Comparison of ENCODE assay signal across 1 cellular context in the genomic region with DNA sequence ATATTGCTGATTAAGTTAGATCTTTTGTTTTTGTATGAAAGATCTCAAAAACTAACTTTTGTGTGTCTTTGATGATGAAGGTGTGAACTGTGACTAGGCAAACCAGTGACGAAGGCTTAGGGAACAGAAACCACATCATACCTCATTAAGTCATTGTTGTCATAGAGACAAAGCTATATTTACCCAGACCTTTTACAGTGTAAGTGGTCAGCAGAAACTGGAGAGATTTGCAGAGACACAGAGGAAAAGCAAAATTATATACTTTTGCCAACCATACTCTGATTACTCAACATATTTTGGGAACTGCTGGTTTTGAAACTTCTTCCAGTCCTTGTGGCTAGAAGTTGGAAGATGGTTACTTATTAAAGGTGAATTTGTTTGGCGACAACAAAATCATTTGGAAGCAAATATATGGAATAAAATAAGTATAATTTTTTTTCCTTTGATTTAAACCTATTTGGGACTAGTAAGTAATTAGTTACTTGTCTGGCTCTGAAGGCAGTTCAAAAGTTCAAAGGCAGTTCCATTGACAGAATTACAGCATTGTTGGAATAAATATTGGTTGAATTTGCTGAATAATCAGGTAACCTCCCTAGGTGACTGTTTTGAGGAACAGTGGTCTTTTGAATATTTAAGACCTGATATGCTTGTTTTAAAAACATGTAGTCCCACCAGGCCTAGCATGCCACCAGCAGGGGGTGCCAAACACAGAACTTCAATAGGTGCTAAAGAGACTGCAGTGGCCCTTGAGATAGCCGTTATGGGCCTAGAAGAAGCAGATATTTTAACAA.
TF ChIP-seq lines count a peak whose summit lies in the region.

No MANE protein-coding gene starts in this region.

TF ChIP-seq in K562, 482 proteins besides CTCF, POLR2A, EP300 and RAD21 (continued from another document):
- TF ChIP-seq NFE2 (IDR thresholded peaks at IDR 0.05; ENCODE audit: low read depth), result peak; percentile 40; the same call in 1 of the 2 replicates
- TF ChIP-seq L3MBTL2 (IDR thresholded peaks at IDR 0.05), result no peak
- no peak for TF ChIP-seq ZNF347 (CRISPR knock-in tag; IDR thresholded peaks at IDR 0.05; ENCODE audit: low read depth)
- TF ChIP-seq, protein P1, sequence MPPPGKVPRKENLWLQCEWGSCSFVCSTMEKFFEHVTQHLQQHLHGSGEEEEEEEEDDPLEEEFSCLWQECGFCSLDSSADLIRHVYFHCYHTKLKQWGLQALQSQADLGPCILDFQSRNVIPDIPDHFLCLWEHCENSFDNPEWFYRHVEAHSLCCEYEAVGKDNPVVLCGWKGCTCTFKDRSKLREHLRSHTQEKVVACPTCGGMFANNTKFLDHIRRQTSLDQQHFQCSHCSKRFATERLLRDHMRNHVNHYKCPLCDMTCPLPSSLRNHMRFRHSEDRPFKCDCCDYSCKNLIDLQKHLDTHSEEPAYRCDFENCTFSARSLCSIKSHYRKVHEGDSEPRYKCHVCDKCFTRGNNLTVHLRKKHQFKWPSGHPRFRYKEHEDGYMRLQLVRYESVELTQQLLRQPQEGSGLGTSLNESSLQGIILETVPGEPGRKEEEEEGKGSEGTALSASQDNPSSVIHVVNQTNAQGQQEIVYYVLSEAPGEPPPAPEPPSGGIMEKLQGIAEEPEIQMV (tag; conservative IDR thresholded peaks at IDR 0.05; ENCODE audit: low read depth), result no peak
- TF ChIP-seq ZNF780A (CRISPR knock-in tag; IDR thresholded peaks at IDR 0.05), result no peak
- TF ChIP-seq, protein P2, sequence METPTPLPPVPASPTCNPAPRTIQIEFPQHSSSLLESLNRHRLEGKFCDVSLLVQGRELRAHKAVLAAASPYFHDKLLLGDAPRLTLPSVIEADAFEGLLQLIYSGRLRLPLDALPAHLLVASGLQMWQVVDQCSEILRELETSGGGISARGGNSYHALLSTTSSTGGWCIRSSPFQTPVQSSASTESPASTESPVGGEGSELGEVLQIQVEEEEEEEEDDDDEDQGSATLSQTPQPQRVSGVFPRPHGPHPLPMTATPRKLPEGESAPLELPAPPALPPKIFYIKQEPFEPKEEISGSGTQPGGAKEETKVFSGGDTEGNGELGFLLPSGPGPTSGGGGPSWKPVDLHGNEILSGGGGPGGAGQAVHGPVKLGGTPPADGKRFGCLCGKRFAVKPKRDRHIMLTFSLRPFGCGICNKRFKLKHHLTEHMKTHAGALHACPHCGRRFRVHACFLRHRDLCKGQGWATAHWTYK (CRISPR knock-in tag; IDR thresholded peaks at IDR 0.05), result no peak
- TF ChIP-seq SMAD1 (IDR thresholded peaks at IDR 0.05; ENCODE audit: low read depth, low read length, partially characterized antibody), result no peak
- TF ChIP-seq BCL6 (CRISPR knock-in tag; IDR thresholded peaks at IDR 0.05), result no peak
- TF ChIP-seq ZFP36 (IDR thresholded peaks at IDR 0.05; ENCODE audit: low read depth, low read length, partially characterized antibody), result no peak
- peak; percentile 46; the same call in 1 of the 2 replicates for TF ChIP-seq SMC3 (conservative IDR thresholded peaks at IDR 0.05; ENCODE audit: insufficient read depth, low read depth, low read length)
- no peak for TF ChIP-seq TBL1XR1 (IDR thresholded peaks at IDR 0.05; ENCODE audit: low read length in 2 of 2)
- TF ChIP-seq RFX1 (IDR thresholded peaks at IDR 0.05), result peak; percentile 61
- no peak for TF ChIP-seq CHD1 (IDR thresholded peaks at IDR 0.05; ENCODE audit: low read length)
- no peak for TF ChIP-seq ZNF778 (CRISPR knock-in tag; IDR thresholded peaks at IDR 0.05)
- TF ChIP-seq, protein P3, sequence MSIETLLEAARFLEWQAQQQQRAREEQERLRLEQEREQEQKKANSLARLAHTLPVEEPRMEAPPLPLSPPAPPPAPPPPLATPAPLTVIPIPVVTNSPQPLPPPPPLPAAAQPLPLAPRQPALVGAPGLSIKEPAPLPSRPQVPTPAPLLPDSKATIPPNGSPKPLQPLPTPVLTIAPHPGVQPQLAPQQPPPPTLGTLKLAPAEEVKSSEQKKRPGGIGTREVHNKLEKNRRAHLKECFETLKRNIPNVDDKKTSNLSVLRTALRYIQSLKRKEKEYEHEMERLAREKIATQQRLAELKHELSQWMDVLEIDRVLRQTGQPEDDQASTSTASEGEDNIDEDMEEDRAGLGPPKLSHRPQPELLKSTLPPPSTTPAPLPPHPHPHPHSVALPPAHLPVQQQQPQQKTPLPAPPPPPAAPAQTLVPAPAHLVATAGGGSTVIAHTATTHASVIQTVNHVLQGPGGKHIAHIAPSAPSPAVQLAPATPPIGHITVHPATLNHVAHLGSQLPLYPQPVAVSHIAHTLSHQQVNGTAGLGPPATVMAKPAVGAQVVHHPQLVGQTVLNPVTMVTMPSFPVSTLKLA (conservative IDR thresholded peaks at IDR 0.05), result peak in 1 of 2 experiments; percentile 38; a peak in 1 of 4 replicates
- no peak for TF ChIP-seq IRF2 (CRISPR knock-in tag; IDR thresholded peaks at IDR 0.05)
- TF ChIP-seq, protein P4, sequence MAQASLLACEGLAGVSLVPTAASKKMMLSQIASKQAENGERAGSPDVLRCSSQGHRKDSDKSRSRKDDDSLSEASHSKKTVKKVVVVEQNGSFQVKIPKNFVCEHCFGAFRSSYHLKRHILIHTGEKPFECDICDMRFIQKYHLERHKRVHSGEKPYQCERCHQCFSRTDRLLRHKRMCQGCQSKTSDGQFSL (CRISPR knock-in tag; IDR thresholded peaks at IDR 0.05), result no peak
- TF ChIP-seq, protein P4 (tag; IDR thresholded peaks at IDR 0.05), result no peak
- TF ChIP-seq HCFC1 (IDR thresholded peaks at IDR 0.05; ENCODE audit: low read depth, low read length), result no peak
- no peak for TF ChIP-seq YBX1 (IDR thresholded peaks at IDR 0.05)
- no peak for TF ChIP-seq ZC3H4 (CRISPR knock-in tag; IDR thresholded peaks at IDR 0.05; ENCODE audit: borderline replicate concordance)
- no peak for TF ChIP-seq ZFX (CRISPR knock-in tag; IDR thresholded peaks at IDR 0.05)
- no peak for TF ChIP-seq MAFF (IDR thresholded peaks at IDR 0.05; ENCODE audit: low read length)
- TF ChIP-seq, protein P5, sequence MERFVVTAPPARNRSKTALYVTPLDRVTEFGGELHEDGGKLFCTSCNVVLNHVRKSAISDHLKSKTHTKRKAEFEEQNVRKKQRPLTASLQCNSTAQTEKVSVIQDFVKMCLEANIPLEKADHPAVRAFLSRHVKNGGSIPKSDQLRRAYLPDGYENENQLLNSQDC (CRISPR knock-in tag; IDR thresholded peaks at IDR 0.05), result no peak
- TF ChIP-seq, protein P6, sequence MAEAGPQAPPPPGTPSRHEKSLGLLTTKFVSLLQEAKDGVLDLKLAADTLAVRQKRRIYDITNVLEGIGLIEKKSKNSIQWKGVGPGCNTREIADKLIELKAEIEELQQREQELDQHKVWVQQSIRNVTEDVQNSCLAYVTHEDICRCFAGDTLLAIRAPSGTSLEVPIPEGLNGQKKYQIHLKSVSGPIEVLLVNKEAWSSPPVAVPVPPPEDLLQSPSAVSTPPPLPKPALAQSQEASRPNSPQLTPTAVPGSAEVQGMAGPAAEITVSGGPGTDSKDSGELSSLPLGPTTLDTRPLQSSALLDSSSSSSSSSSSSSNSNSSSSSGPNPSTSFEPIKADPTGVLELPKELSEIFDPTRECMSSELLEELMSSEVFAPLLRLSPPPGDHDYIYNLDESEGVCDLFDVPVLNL (CRISPR knock-in tag; IDR thresholded peaks at IDR 0.05; ENCODE audit: low read depth), result no peak
- no peak for TF ChIP-seq CEBPG (CRISPR knock-in tag; IDR thresholded peaks at IDR 0.05)
- TF ChIP-seq CEBPG (tag; conservative IDR thresholded peaks at IDR 0.05 in 1 of 2, IDR thresholded peaks at IDR 0.05 in 1 of 2), result no peak
- peak; percentile 44; the same call in 1 of the 2 replicates for TF ChIP-seq ZNF316 (IDR thresholded peaks at IDR 0.05)
- TF ChIP-seq DNMT1 (IDR thresholded peaks at IDR 0.05), result no peak
- TF ChIP-seq SMARCC2 (IDR thresholded peaks at IDR 0.05; ENCODE audit: low read depth), result no peak
- TF ChIP-seq PCBP1 (IDR thresholded peaks at IDR 0.05; ENCODE audit: low read depth, low read length, poor library complexity, severe bottlenecking), result no peak
- no peak for TF ChIP-seq HNRNPH1 (optimal IDR thresholded peaks at IDR 0.05; ENCODE audit: low read depth, low read length)
- no peak for TF ChIP-seq FIP1L1 (IDR thresholded peaks at IDR 0.05; ENCODE audit: low read depth, low read length, poor library complexity, severe bottlenecking)
- no peak for TF ChIP-seq MED1 (CRISPR knock-in tag; IDR thresholded peaks at IDR 0.05; ENCODE audit: borderline replicate concordance)
- no peak for TF ChIP-seq RBM34 (IDR thresholded peaks at IDR 0.05; ENCODE audit: borderline replicate concordance, insufficient read depth, low read length)
- no peak for TF ChIP-seq SAFB2 (IDR thresholded peaks at IDR 0.05; ENCODE audit: borderline replicate concordance, low read depth, low read length, severe bottlenecking)
- no peak for TF ChIP-seq SNRNP70 (optimal IDR thresholded peaks at IDR 0.05; ENCODE audit: low read depth, low read length)
- TF ChIP-seq MEF2A (IDR thresholded peaks at IDR 0.05; ENCODE audit: control insufficient read depth, low read depth, low read length), result no peak
- TF ChIP-seq, protein P7, sequence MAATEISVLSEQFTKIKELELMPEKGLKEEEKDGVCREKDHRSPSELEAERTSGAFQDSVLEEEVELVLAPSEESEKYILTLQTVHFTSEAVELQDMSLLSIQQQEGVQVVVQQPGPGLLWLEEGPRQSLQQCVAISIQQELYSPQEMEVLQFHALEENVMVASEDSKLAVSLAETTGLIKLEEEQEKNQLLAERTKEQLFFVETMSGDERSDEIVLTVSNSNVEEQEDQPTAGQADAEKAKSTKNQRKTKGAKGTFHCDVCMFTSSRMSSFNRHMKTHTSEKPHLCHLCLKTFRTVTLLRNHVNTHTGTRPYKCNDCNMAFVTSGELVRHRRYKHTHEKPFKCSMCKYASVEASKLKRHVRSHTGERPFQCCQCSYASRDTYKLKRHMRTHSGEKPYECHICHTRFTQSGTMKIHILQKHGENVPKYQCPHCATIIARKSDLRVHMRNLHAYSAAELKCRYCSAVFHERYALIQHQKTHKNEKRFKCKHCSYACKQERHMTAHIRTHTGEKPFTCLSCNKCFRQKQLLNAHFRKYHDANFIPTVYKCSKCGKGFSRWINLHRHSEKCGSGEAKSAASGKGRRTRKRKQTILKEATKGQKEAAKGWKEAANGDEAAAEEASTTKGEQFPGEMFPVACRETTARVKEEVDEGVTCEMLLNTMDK (IDR thresholded peaks at IDR 0.05; ENCODE audit: borderline replicate concordance, insufficient read depth, low read depth, low read length, poor library complexity, severe bottlenecking), result peak; percentile 62
- no peak for TF ChIP-seq HNRNPLL (IDR thresholded peaks at IDR 0.05; ENCODE audit: low read depth, low read length, poor library complexity, severe bottlenecking)
- no peak for TF ChIP-seq CHD2 (IDR thresholded peaks at IDR 0.05; ENCODE audit: low read depth, low read length)
- TF ChIP-seq, protein P8, sequence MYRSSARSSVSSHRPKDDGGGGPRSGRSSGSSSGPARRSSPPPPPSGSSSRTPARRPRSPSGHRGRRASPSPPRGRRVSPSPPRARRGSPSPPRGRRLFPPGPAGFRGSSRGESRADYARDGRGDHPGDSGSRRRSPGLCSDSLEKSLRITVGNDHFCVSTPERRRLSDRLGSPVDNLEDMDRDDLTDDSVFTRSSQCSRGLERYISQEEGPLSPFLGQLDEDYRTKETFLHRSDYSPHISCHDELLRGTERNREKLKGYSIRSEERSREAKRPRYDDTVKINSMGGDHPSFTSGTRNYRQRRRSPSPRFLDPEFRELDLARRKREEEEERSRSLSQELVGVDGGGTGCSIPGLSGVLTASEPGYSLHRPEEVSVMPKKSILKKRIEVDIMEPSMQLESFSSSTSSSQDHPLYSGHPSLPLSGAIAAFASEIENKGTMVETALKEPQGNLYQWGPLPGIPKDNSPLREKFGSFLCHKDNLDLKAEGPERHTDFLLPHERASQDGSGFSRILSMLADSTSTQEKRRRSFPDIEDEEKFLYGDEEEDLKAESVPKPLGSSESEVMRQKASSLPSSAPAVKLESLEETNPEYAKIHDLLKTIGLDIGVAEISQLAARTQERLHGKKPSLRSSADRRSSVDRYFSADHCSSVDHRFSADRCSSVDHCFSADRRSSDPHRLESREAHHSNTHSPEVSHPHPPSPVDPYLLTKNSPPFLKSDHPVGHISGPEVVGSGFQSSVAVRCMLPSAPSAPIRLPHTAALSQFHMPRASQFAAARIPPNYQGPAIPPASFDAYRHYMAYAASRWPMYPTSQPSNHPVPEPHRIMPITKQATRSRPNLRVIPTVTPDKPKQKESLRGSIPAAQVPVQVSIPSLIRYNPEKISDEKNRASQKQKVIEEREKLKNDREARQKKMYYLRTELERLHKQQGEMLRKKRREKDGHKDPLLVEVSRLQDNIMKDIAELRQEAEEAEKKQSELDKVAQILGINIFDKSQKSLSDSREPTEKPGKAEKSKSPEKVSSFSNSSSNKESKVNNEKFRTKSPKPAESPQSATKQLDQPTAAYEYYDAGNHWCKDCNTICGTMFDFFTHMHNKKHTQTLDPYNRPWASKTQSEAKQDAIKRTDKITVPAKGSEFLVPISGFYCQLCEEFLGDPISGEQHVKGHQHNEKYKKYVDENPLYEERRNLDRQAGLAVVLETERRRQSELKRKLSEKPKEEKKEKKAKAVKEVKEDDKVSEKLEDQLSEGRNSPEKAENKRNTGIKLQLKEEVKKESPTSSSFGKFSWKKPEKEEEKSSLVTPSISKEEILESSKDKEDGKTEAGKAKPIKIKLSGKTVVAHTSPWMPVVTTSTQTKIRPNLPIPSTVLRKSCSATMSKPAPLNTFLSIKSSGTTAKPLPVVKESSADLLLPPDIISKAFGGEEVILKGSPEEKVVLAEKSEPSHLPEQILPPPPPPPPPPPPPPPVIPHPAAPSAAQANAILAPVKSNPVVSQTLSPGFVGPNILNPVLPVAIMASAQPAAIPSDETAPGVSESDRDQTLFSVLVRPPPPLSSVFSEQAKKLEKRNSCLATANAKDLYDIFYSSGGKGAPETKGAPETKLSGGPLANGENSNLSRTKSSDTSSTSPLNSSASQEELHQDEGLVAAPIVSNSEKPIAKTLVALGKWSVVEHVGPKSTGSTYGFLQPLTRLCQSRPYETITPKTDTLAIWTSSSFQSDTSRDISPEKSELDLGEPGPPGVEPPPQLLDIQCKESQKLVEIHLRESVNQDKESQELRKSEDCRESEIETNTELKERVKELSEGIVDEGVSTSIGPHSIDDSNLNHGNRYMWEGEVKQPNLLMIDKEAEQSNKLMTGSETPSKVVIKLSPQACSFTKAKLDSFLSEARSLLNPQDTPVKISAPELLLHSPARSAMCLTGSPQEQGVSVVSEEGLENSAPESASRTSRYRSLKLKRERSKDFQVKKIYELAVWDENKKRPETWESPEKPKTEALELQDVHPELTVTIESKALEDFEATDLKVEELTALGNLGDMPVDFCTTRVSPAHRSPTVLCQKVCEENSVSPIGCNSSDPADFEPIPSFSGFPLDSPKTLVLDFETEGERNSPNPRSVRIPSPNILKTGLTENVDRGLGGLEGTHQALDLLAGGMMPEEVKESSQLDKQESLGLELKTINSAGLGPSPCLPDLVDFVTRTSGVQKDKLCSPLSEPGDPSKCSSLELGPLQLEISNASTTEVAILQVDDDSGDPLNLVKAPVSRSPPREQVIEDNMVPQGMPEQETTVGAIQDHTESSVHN (IDR thresholded peaks at IDR 0.05; ENCODE audit: borderline replicate concordance in 1 of 2, low read depth in 1 of 2), result no peak
